1 cellular context compared by ENCODE assay signal in the genomic region with DNA sequence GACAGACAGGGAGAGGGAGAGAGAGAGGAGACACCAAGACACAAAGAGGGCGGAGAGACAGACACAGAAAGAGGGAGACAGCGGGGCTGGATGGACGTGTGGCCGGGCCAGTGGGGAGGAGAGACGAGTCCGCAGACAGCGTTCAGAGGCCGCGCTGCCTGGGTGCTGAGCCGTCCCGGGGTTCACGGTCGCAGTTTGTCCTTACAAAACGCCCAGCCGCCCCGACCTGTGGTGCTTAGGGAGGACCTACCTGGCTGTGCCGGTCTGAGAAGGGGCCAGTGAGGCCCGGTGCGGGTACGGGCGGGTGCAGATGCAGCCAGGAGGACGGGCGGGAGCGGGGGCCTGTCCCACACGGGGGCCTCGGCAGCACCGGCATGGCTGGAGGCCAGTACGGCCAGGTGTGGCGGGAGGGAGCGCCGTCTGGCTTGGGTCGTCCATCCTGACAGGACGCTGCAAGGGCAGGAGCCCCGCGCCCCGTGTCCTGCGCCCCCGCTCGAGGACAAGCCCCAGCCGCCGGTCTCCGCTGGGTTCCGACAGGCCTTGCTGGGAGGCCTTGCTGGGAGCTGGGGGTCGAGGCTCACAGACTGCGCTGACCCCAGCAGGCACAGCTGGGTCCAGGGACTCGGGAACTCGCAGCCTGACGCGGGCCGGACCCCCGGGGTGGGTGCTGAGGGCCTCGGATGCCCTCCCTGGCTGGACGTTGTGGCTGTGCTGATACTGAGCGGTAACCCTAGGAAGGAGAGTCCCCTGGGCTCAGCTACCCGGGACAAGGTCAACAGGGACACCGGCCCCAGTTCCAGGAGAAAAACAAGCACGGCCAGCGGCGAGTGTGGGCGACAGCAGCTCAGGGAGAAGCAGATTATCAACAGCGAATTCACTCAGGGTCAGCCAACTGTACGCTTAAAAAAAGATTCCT.
A peak's percentile ranks its signal among the peaks of the same experiment; 100 is the strongest.
TF ChIP-seq lines count a peak whose summit lies in the region.

No MANE protein-coding gene starts in this region.

TF ChIP-seq in HepG2, 621 proteins besides CTCF, POLR2A, EP300 and RAD21 (continued from another document and continues in another):
- TF ChIP-seq, protein P1, sequence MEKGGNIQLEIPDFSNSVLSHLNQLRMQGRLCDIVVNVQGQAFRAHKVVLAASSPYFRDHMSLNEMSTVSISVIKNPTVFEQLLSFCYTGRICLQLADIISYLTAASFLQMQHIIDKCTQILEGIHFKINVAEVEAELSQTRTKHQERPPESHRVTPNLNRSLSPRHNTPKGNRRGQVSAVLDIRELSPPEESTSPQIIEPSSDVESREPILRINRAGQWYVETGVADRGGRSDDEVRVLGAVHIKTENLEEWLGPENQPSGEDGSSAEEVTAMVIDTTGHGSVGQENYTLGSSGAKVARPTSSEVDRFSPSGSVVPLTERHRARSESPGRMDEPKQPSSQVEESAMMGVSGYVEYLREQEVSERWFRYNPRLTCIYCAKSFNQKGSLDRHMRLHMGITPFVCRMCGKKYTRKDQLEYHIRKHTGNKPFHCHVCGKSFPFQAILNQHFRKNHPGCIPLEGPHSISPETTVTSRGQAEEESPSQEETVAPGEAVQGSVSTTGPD (CRISPR knock-in tag; IDR thresholded peaks at IDR 0.05) = no peak
- TF ChIP-seq ZNF768 (CRISPR knock-in tag; IDR thresholded peaks at IDR 0.05) (peak; percentile 50; the same call in 1 of the 2 replicates), ATAD3A (CRISPR knock-in tag; IDR thresholded peaks at IDR 0.05) (no peak), TRIM24 (CRISPR knock-in tag; IDR thresholded peaks at IDR 0.05) (no peak), POLR2AphosphoS2 (IDR thresholded peaks at IDR 0.05; ENCODE audit: low read depth, low read length) (no peak), ETV6 (CRISPR knock-in tag; conservative IDR thresholded peaks at IDR 0.05) (no peak), ZNF501 (CRISPR knock-in tag; IDR thresholded peaks at IDR 0.05) (0 out of 2 replicates have a peak, but pooled peaks have one; percentile 65), PHF5A (CRISPR knock-in tag; IDR thresholded peaks at IDR 0.05; ENCODE audit: low read depth, unreplicated experiment) (no peak), RBAK (CRISPR knock-in tag; IDR thresholded peaks at IDR 0.05) (no peak), ZNF772 (CRISPR knock-in tag; IDR thresholded peaks at IDR 0.05) (no peak; the same call in 1 of the 2 replicates), ZNF292 (CRISPR knock-in tag; IDR thresholded peaks at IDR 0.05; ENCODE audit: borderline replicate concordance, low read depth) (no peak), ZNF761 (CRISPR knock-in tag; conservative IDR thresholded peaks at IDR 0.05) (peak; percentile 54; the same call in 1 of the 2 replicates), NCOA2 (CRISPR knock-in tag; IDR thresholded peaks at IDR 0.05) (no peak), TOPORS (CRISPR knock-in tag; IDR thresholded peaks at IDR 0.05) (no peak), KLF11 (CRISPR knock-in tag; IDR thresholded peaks at IDR 0.05) (0 out of 2 replicates have a peak, but pooled peaks have one; percentile 14), RXRA (CRISPR knock-in tag; IDR thresholded peaks at IDR 0.05) (no peak), ZBTB7B (CRISPR knock-in tag; IDR thresholded peaks at IDR 0.05) (no peak; the same call in 1 of the 2 replicates), ZC3H4 (CRISPR knock-in tag; IDR thresholded peaks at IDR 0.05; ENCODE audit: borderline replicate concordance) (peak; percentile 90), GFI1 (CRISPR knock-in tag; IDR thresholded peaks at IDR 0.05; ENCODE audit: borderline replicate concordance) (no peak; the same call in 1 of the 2 replicates), IRF2 (CRISPR knock-in tag; IDR thresholded peaks at IDR 0.05) (no peak), ZNF33B (CRISPR knock-in tag; IDR thresholded peaks at IDR 0.05) (no peak), ZNF205 (CRISPR knock-in tag; IDR thresholded peaks at IDR 0.05) (no peak), RARG (CRISPR knock-in tag; IDR thresholded peaks at IDR 0.05; ENCODE audit: low read depth) (no peak), SRF (IDR thresholded peaks at IDR 0.05; ENCODE audit: low read depth, low read length) (no peak), ZNF891 (CRISPR knock-in tag; IDR thresholded peaks at IDR 0.05) (peak; percentile 93), MIXL1 (CRISPR knock-in tag; IDR thresholded peaks at IDR 0.05) (no peak), ZNF558 (CRISPR knock-in tag; IDR thresholded peaks at IDR 0.05; ENCODE audit: borderline replicate concordance) (peak; percentile 66; the same call in 1 of the 2 replicates), ATF7 (IDR thresholded peaks at IDR 0.05) (no peak), ATF7 (CRISPR knock-in tag; IDR thresholded peaks at IDR 0.05) (0 out of 2 replicates have a peak, but pooled peaks have one; percentile 18), ZNF121 (CRISPR knock-in tag; IDR thresholded peaks at IDR 0.05) (no peak), TMF1 (CRISPR knock-in tag; IDR thresholded peaks at IDR 0.05; ENCODE audit: low read depth) (no peak), ZNF430 (CRISPR knock-in tag; IDR thresholded peaks at IDR 0.05) (peak; percentile 74), ZFY (CRISPR knock-in tag; IDR thresholded peaks at IDR 0.05) (peak; percentile 83), ZNF253 (CRISPR knock-in tag; IDR thresholded peaks at IDR 0.05; ENCODE audit: borderline replicate concordance) (peak; percentile 62; the same call in 1 of the 2 replicates), SMYD3 (CRISPR knock-in tag; IDR thresholded peaks at IDR 0.05) (no peak), SOX5 (CRISPR knock-in tag; IDR thresholded peaks at IDR 0.05; ENCODE audit: borderline replicate concordance) (no peak), ZNF841 (CRISPR knock-in tag; IDR thresholded peaks at IDR 0.05; ENCODE audit: borderline replicate concordance) (0 out of 2 replicates have a peak, but pooled peaks have one; percentile 15), ZNF781 (CRISPR knock-in tag; IDR thresholded peaks at IDR 0.05; ENCODE audit: borderline replicate concordance, not compliant biosample characterization) (no peak), ELF1 (CRISPR knock-in tag; IDR thresholded peaks at IDR 0.05) (no peak), SP2 (CRISPR knock-in tag; IDR thresholded peaks at IDR 0.05) (peak; percentile 47), TARDBP (CRISPR knock-in tag; IDR thresholded peaks at IDR 0.05) (peak; percentile 48; the same call in 1 of the 2 replicates), ZMYM3 (CRISPR knock-in tag; IDR thresholded peaks at IDR 0.05) (no peak), ZBTB21 (CRISPR knock-in tag; IDR thresholded peaks at IDR 0.05) (no peak), ZNF878 (CRISPR knock-in tag; IDR thresholded peaks at IDR 0.05) (no peak)
- TF ChIP-seq, protein P2, sequence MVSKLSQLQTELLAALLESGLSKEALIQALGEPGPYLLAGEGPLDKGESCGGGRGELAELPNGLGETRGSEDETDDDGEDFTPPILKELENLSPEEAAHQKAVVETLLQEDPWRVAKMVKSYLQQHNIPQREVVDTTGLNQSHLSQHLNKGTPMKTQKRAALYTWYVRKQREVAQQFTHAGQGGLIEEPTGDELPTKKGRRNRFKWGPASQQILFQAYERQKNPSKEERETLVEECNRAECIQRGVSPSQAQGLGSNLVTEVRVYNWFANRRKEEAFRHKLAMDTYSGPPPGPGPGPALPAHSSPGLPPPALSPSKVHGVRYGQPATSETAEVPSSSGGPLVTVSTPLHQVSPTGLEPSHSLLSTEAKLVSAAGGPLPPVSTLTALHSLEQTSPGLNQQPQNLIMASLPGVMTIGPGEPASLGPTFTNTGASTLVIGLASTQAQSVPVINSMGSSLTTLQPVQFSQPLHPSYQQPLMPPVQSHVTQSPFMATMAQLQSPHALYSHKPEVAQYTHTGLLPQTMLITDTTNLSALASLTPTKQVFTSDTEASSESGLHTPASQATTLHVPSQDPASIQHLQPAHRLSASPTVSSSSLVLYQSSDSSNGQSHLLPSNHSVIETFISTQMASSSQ (IDR thresholded peaks at IDR 0.05; ENCODE audit: low read depth) = no peak
- TF ChIP-seq, protein P2 (CRISPR knock-in tag; IDR thresholded peaks at IDR 0.05; ENCODE audit: borderline replicate concordance) = peak; percentile 6; the same call in 1 of the 2 replicates
- TF ChIP-seq, protein P3, sequence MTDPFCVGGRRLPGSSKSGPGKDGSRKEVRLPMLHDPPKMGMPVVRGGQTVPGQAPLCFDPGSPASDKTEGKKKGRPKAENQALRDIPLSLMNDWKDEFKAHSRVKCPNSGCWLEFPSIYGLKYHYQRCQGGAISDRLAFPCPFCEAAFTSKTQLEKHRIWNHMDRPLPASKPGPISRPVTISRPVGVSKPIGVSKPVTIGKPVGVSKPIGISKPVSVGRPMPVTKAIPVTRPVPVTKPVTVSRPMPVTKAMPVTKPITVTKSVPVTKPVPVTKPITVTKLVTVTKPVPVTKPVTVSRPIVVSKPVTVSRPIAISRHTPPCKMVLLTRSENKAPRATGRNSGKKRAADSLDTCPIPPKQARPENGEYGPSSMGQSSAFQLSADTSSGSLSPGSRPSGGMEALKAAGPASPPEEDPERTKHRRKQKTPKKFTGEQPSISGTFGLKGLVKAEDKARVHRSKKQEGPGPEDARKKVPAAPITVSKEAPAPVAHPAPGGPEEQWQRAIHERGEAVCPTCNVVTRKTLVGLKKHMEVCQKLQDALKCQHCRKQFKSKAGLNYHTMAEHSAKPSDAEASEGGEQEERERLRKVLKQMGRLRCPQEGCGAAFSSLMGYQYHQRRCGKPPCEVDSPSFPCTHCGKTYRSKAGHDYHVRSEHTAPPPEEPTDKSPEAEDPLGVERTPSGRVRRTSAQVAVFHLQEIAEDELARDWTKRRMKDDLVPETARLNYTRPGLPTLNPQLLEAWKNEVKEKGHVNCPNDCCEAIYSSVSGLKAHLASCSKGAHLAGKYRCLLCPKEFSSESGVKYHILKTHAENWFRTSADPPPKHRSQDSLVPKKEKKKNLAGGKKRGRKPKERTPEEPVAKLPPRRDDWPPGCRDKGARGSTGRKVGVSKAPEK (CRISPR knock-in tag; IDR thresholded peaks at IDR 0.05; ENCODE audit: borderline replicate concordance) = peak; percentile 81; the same call in 1 of the 2 replicates
- TF ChIP-seq, protein P4, sequence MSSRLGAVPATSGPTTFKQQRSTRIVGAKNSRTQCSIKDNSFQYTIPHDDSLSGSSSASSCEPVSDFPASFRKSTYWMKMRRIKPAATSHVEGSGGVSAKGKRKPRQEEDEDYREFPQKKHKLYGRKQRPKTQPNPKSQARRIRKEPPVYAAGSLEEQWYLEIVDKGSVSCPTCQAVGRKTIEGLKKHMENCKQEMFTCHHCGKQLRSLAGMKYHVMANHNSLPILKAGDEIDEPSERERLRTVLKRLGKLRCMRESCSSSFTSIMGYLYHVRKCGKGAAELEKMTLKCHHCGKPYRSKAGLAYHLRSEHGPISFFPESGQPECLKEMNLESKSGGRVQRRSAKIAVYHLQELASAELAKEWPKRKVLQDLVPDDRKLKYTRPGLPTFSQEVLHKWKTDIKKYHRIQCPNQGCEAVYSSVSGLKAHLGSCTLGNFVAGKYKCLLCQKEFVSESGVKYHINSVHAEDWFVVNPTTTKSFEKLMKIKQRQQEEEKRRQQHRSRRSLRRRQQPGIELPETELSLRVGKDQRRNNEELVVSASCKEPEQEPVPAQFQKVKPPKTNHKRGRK (CRISPR knock-in tag; IDR thresholded peaks at IDR 0.05) = no peak; the same call in none of the 2 replicates
- TF ChIP-seq, protein P5, sequence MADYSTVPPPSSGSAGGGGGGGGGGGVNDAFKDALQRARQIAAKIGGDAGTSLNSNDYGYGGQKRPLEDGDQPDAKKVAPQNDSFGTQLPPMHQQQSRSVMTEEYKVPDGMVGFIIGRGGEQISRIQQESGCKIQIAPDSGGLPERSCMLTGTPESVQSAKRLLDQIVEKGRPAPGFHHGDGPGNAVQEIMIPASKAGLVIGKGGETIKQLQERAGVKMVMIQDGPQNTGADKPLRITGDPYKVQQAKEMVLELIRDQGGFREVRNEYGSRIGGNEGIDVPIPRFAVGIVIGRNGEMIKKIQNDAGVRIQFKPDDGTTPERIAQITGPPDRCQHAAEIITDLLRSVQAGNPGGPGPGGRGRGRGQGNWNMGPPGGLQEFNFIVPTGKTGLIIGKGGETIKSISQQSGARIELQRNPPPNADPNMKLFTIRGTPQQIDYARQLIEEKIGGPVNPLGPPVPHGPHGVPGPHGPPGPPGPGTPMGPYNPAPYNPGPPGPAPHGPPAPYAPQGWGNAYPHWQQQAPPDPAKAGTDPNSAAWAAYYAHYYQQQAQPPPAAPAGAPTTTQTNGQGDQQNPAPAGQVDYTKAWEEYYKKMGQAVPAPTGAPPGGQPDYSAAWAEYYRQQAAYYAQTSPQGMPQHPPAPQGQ (CRISPR knock-in tag; IDR thresholded peaks at IDR 0.05; ENCODE audit: borderline replicate concordance) = no peak
- TF ChIP-seq, protein P6, sequence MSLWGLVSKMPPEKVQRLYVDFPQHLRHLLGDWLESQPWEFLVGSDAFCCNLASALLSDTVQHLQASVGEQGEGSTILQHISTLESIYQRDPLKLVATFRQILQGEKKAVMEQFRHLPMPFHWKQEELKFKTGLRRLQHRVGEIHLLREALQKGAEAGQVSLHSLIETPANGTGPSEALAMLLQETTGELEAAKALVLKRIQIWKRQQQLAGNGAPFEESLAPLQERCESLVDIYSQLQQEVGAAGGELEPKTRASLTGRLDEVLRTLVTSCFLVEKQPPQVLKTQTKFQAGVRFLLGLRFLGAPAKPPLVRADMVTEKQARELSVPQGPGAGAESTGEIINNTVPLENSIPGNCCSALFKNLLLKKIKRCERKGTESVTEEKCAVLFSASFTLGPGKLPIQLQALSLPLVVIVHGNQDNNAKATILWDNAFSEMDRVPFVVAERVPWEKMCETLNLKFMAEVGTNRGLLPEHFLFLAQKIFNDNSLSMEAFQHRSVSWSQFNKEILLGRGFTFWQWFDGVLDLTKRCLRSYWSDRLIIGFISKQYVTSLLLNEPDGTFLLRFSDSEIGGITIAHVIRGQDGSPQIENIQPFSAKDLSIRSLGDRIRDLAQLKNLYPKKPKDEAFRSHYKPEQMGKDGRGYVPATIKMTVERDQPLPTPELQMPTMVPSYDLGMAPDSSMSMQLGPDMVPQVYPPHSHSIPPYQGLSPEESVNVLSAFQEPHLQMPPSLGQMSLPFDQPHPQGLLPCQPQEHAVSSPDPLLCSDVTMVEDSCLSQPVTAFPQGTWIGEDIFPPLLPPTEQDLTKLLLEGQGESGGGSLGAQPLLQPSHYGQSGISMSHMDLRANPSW (CRISPR knock-in tag; IDR thresholded peaks at IDR 0.05; ENCODE audit: borderline replicate concordance) = no peak
- TF ChIP-seq, protein P7, sequence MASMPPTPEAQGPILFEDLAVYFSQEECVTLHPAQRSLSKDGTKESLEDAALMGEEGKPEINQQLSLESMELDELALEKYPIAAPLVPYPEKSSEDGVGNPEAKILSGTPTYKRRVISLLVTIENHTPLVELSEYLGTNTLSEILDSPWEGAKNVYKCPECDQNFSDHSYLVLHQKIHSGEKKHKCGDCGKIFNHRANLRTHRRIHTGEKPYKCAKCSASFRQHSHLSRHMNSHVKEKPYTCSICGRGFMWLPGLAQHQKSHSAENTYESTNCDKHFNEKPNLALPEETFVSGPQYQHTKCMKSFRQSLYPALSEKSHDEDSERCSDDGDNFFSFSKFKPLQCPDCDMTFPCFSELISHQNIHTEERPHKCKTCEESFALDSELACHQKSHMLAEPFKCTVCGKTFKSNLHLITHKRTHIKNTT (CRISPR knock-in tag; IDR thresholded peaks at IDR 0.05) = no peak
